28 cellular contexts compared by ENCODE assay signal in genomic region chr2:71004857-71005256, GRCh38. TPM values are rescaled to one million over a fixed set of nuclear protein-coding genes. Genes with fewer than 3 reads are reported as not detected.
"Had no signal": no experiment of that assay in that cellular context is flagged by ENCODE, and none has a peak within 500 bp of the region (broad histone marks: within the 10 kb centered on the region; RNA-seq: fewer than 3 reads in every experiment).

No MANE protein-coding gene starts in this region.

- H3K27ac Mint-ChIP-seq: activated CD8-positive, alpha-beta T cell treated with anti-CD3 and anti-CD28 coated beads for 36 hours; activated naive CD4-positive, alpha-beta T cell treated with anti-CD3 and anti-CD28 coated beads for 36 hours; activated naive CD8-positive, alpha-beta T cell; activated T-cell treated with anti-CD3 and anti-CD28 coated beads, Interleukin-2, amount 50 U/mL, for 24 hours; activated T-helper 1 cell treated with anti-CD3 and anti-CD28 coated beads, Interleukin-12 subunit alpha, Interleukin-12 subunit beta, Interleukin-2, Interleukin-4 antibody, amounts not matched to agents 30 ng/mL and 10 ng/mL and 1 ng/mL, durations not matched to agents 14 hours and 24 hours and 36 hours; brain had no signal

- H3K27ac ChIP-seq: SJCRH30, VCaP had no signal

- FAIRE-seq: astrocyte had no signal

- H3K36me3 ChIP-seq: SJCRH30 had no signal

- H3K4me3 ChIP-seq: SJCRH30 had no signal

- H3K9me3 ChIP-seq: SJCRH30, SK-N-SH had no signal

- DNase-seq: activated CD4-positive, CD25-positive, alpha-beta regulatory T cell; activated CD8-positive, alpha-beta T cell treated with anti-CD3 and anti-CD28 coated beads for 36 hours; activated gamma-delta T cell; activated naive CD4-positive, alpha-beta T cell treated with anti-CD3 and anti-CD28 coated beads for 36 hours; activated T-cell treated with anti-CD3 and anti-CD28 coated beads, Interleukin-2, amount 50 U/mL, for 24 hours; amygdala; Karpas-422; MM.1S; NCI-H1105 treated with DMSO at 0.1 percent for 48 hours; NCI-H1436 treated with DMSO at 0.1 percent for 48 hours; NCI-H187; NCI-H2081; NCI-H510A treated with DMSO at 0.1 percent for 48 hours; NCI-H69; NK-92 treated with Interleukin-12 subunit alpha and Interleukin-12 subunit beta, amount 100 ng/mL, for 24 hours; OCI-M1; Right ventricle myocardium superior; RPMI8226; SJCRH30; SK-N-SH; T-helper 1 cell had no signal

- H3K9me3 Mint-ChIP-seq: activated CD8-positive, alpha-beta T cell treated with anti-CD3 and anti-CD28 coated beads for 36 hours; activated naive CD4-positive, alpha-beta T cell treated with anti-CD3 and anti-CD28 coated beads for 36 hours; activated T-cell treated with anti-CD3 and anti-CD28 coated beads, Interleukin-2, amount 50 U/mL, for 24 hours; activated T-helper 1 cell treated with anti-CD3 and anti-CD28 coated beads, Interleukin-12 subunit alpha, Interleukin-12 subunit beta, Interleukin-2, Interleukin-4 antibody, amounts not matched to agents 30 ng/mL and 10 ng/mL and 1 ng/mL, durations not matched to agents 14 hours and 24 hours and 36 hours; brain had no signal

- H3K4me2 ChIP-seq: SK-N-SH had no signal

- H3K9ac ChIP-seq: SK-N-SH had no signal

- H3K4me1 ChIP-seq: SJCRH30 had no signal

- ATAC-seq: activated CD8-positive, alpha-beta T cell treated with anti-CD3 and anti-CD28 coated beads for 36 hours; Panc1 had no signal

- H3K4me3 Mint-ChIP-seq: activated CD8-positive, alpha-beta T cell treated with anti-CD3 and anti-CD28 coated beads for 36 hours; activated naive CD4-positive, alpha-beta T cell treated with anti-CD3 and anti-CD28 coated beads for 36 hours; activated naive CD8-positive, alpha-beta T cell; activated T-cell treated with anti-CD3 and anti-CD28 coated beads, Interleukin-2, amount 50 U/mL, for 24 hours; activated T-helper 1 cell treated with anti-CD3 and anti-CD28 coated beads, Interleukin-12 subunit alpha, Interleukin-12 subunit beta, Interleukin-2, Interleukin-4 antibody, amounts not matched to agents 30 ng/mL and 10 ng/mL and 1 ng/mL, durations not matched to agents 14 hours and 24 hours and 36 hours; brain had no signal

- H3K36me3 Mint-ChIP-seq: activated naive CD8-positive, alpha-beta T cell; brain had no signal

- H3K27me3 ChIP-seq: SJCRH30 had no signal

RNA-seq across cellular contexts. Expression of gene ANKRD53, which starts 26.4 kb away (rescaled TPM):
- total RNA-seq: activated CD8-positive, alpha-beta T cell treated with anti-CD3 and anti-CD28 coated beads for 36 hours; activated T-helper 1 cell treated with anti-CD3 and anti-CD28 coated beads, Interleukin-12 subunit alpha, Interleukin-12 subunit beta, Interleukin-2, Interleukin-4 antibody, amounts not matched to agents 30 ng/mL and 10 ng/mL and 1 ng/mL, durations not matched to agents 14 hours and 24 hours and 36 hours; T-helper 2 cell treated with Interferon-gamma antibody and Interleukin-4, amounts not matched to agents 100 ng/mL and 5 ng/mL, for 36 hours had no signal
